Comparison of ENCODE assay signal across 9 cellular contexts in the genomic region with DNA sequence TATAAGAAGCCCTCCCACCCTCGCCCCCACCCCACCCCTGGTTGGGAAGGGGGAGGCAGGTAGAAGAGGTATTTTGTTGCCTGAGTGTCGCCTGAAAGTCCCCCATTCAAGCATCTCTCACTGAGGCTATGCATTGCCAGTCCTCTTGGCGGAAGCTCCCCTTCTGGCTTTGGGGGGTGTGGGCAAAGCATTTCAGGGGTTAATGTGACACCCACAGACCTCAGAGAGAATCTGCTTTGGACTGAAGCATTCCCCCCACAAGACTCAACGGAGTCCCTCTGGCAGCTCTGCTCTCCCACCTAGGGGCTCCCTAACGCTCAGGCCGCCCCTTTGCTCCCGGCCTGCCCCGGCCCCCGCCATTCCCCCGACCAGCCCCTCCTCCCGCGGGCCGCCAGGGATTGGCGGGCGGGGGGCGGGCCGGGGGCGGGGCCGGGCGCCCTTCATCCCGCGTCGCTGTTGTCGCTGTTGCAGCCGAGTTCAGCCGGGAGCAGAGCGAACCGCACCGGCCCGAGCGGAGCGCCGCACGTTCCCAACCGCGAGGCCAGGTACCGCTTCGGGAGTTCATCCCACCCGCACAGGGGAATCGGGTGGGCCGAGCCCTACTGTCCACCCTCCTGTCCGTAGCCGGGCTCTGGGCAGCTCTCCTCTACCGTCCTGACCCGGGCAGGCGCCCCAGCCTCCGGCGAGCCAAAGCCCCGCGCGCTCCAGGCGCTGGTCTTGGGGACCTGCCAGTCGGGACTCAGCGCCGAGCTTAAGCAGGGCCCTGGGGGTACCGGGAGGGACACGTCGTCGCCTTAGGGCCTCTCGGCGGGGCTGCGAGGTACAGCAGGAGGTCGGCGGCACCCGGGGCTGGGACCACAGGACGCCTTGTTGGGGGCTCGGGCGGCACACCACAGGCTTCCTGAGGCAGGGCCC. TPM values are rescaled to one million over a fixed set of nuclear protein-coding genes. Genes with fewer than 3 reads are reported as not detected.
A peak's percentile ranks its signal among the peaks of the same experiment; 100 is the strongest.
DNase-seq lines count a peak whose midpoint lies in the region; ATAC-seq, FAIRE-seq and TF ChIP-seq lines count a peak whose summit lies in the region.
"Had no signal": no experiment of that assay in that cellular context is flagged by ENCODE, and none has a peak within 500 bp of the region (broad histone marks: within the 10 kb centered on the region; RNA-seq: fewer than 3 reads in every experiment).

SLC38A3 (plus strand) TSS at position 468 of the 915 bp plus-strand sequence. CDS start 8,929 bp downstream, outside the sequence.

- H3K27ac ChIP-seq in A673 (ENCODE audit: low read depth, low read length, poor library complexity, severe bottlenecking) = no peak within 1 kb of the TSS
- no peak within 1 kb of the TSS for H3K27ac ChIP-seq in K562 (ENCODE audit: extremely low read depth, low read depth, low read length)
- peak within 1 kb of the TSS; percentile 27 for H3K27ac ChIP-seq in temporal lobe (ENCODE audit: low read depth, low read length)

- H3K4me3 ChIP-seq in A673 (ENCODE audit: low read depth, low read length, poor library complexity, severe bottlenecking) = peak within 1 kb of the TSS; percentile 27
- H3K4me3 ChIP-seq in K562 = no peak within 1 kb of the TSS
- H3K4me3 ChIP-seq in kidney epithelial cell (ENCODE audit: low read depth, low read length) = peak within 1 kb of the TSS; percentile 19

- H3K4me2 ChIP-seq in K562 (ENCODE audit: insufficient read depth, low read length) = peak within 1 kb of the TSS; percentile 32; the same call in 1 of the 2 replicates

- intact Hi-C loops in A673 (cut with micrococcal nuclease; ENCODE audit: unreplicated experiment) (no loop called here), K562 (cut with micrococcal nuclease) (no loop called here)

- no peak for DNase-seq in A673 (ENCODE audit: low spot score)
- peak; percentile 86 for DNase-seq in HuH-7.5 (ENCODE audit: low spot score)
- peak in 3 of 4 experiments; percentile 60 to 83 (median 83) for DNase-seq in K562 (ENCODE audit: extremely low read depth in 1 of 4, low spot score in 3 of 4)
- no peak for DNase-seq in kidney epithelial cell (ENCODE audit: low read depth)
- DNase-seq in OCI-M1 (lab: John Stamatoyannopoulos, UW) = no peak
- DNase-seq in NCI-H2107 (lab: John Stamatoyannopoulos, UW) = no peak

- POLR2A ChIA-PET in A673 (lab: Charles Lee; ENCODE audit: low non-redundant PET) (no interaction called here), K562 (lab: Yijun Ruan, JAX) (no interaction called here)

- FAIRE-seq in K562 (lab: Jason Lieb, UNC) = no peak
- FAIRE-seq: GM18507 had no signal

- no TSS peak for BruUV-seq in A673 (replicated peaks; lab: Mats Ljungman, UMichigan)
- BruUV-seq in K562 (replicated peaks; lab: Mats Ljungman, UMichigan) = no TSS peak

- H3K9ac ChIP-seq in K562 (ENCODE audit: insufficient read depth in 1 of 2, low read depth in 2 of 2, low read length in 2 of 2) = peak within 1 kb of the TSS in 1 of 2 experiments; percentile 68; a peak in 1 of 4 replicates

- no peak for TF ChIP-seq POLR2A in K562 (conservative IDR thresholded peaks at IDR 0.05)

- CTCF ChIA-PET in A673 (lab: Charles Lee) (interaction anchor here (0.6 kb wide), 1 partner anchor 22 kb away, joined by 4 read pairs; no protein-coding TSS in a partner anchor), K562 (lab: Yijun Ruan, JAX; ENCODE audit: low intra/inter-chr PET ratio) (no interaction called here)

- in situ Hi-C loops in K562 (cut with MboI) = no loop called here

- no peaks in the 10 kb centered on the region for H4K20me1 ChIP-seq in K562 (replicated peaks; ENCODE audit: control insufficient read depth, insufficient read depth, low read length)

- H3K4me1 ChIP-seq in A673 (ENCODE audit: insufficient read depth, low read length, poor library complexity, severe bottlenecking) (no peaks in the 10 kb centered on the region), K562 (replicated peaks in 1 of 2; ENCODE audit: control insufficient read depth in 2 of 2, insufficient read depth in 2 of 2, low read length in 2 of 2) (peaks cover 0 to 24% of the 10 kb centered on the region in 2 experiments; a peak in 3 of 5 replicates)

- H3K36me3 ChIP-seq in A673 (ENCODE audit: insufficient read depth, low read length, poor library complexity, severe bottlenecking) = no peaks in the 10 kb centered on the region
- H3K36me3 ChIP-seq in K562 (ENCODE audit: control insufficient read depth, insufficient read depth, low read length) = no peaks in the 10 kb centered on the region
- no peaks in the 10 kb centered on the region for H3K36me3 ChIP-seq in kidney epithelial cell (ENCODE audit: control insufficient read depth, insufficient read depth, low read length)

- no peaks in the 10 kb centered on the region for H3K9me1 ChIP-seq in K562 (ENCODE audit: control insufficient read depth, insufficient read depth, low read length)

- no peak for TF ChIP-seq RAD21 in K562 (CRISPR knock-in tag; conservative IDR thresholded peaks at IDR 0.05 in 1 of 2, IDR thresholded peaks at IDR 0.05 in 1 of 2)

- no peak for TF ChIP-seq CTCF in A673 (conservative IDR thresholded peaks at IDR 0.05; ENCODE audit: low read depth, low read length)
- no peak for TF ChIP-seq CTCF in K562 (IDR thresholded peaks at IDR 0.05 in 2 of 3, conservative IDR thresholded peaks at IDR 0.05 in 1 of 3; ENCODE audit: insufficient read depth in 2 of 3, low read depth in 1 of 3, low read length in 3 of 3)
- TF ChIP-seq CTCF in kidney epithelial cell (IDR thresholded peaks at IDR 0.05; ENCODE audit: insufficient read depth, low read length, poor library complexity, severe bottlenecking) = no peak

- no peak for TF ChIP-seq EP300 in K562 (IDR thresholded peaks at IDR 0.05; ENCODE audit: low read length)

- peaks cover 24% of the 10 kb centered on the region for H3K27me3 ChIP-seq in A673 (replicated peaks; ENCODE audit: insufficient read depth, low read depth, low read length, poor library complexity)
- peaks cover 15 to 49% of the 10 kb centered on the region in 2 experiments; a peak in 4 of 5 replicates for H3K27me3 ChIP-seq in K562 (ENCODE audit: control insufficient read depth in 2 of 2, insufficient read depth in 2 of 2, low read length in 2 of 2)
- H3K27me3 ChIP-seq in kidney epithelial cell (ENCODE audit: control insufficient read depth, insufficient read depth, low read length) = peaks cover 56% of the 10 kb centered on the region

- no peak within 1 kb of the TSS; the same call in 1 of the 2 replicates for H2AFZ ChIP-seq in K562 (ENCODE audit: low read depth, low read length)

- 3% methylated on average over 13 of the region's 68 CpGs for WGBS in K562 (ENCODE audit: insufficient coverage, low coverage, missing lambda C conversion rate)

- ATAC-seq in K562 = peak; percentile 71
- no peak for ATAC-seq in GM18909 (IDR thresholded peaks at IDR 0.05; ENCODE audit: poor library complexity, unreplicated experiment)

- H3K79me2 ChIP-seq in K562 (ENCODE audit: control insufficient read depth, insufficient read depth, low read length) = no peaks in the 10 kb centered on the region

- H3K9me3 ChIP-seq in A673 (ENCODE audit: low read depth, low read length, poor library complexity, severe bottlenecking) = no peaks in the 10 kb centered on the region
- H3K9me3 ChIP-seq in K562 (replicated peaks; ENCODE audit: control insufficient read depth, insufficient read depth, low read depth, low read length) = no peaks in the 10 kb centered on the region

TF ChIP-seq in K562, 482 proteins besides CTCF, POLR2A, EP300 and RAD21 (continues in another document):
- TF ChIP-seq ZNF584 (CRISPR knock-in tag; IDR thresholded peaks at IDR 0.05; ENCODE audit: low read depth) (no peak), ZBTB7A (IDR thresholded peaks at IDR 0.05; ENCODE audit: borderline replicate concordance, control insufficient read depth, low read depth, low read length) (0 out of 2 replicates have a peak, but pooled peaks have one; percentile 37)
- TF ChIP-seq, protein P1, sequence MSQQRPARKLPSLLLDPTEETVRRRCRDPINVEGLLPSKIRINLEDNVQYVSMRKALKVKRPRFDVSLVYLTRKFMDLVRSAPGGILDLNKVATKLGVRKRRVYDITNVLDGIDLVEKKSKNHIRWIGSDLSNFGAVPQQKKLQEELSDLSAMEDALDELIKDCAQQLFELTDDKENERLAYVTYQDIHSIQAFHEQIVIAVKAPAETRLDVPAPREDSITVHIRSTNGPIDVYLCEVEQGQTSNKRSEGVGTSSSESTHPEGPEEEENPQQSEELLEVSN (IDR thresholded peaks at IDR 0.05; ENCODE audit: borderline replicate concordance in 1 of 2, extremely low read depth in 1 of 2, insufficient read depth in 1 of 2, insufficient read length in 1 of 2, low read depth in 1 of 2, low read length in 1 of 2, poor library complexity in 1 of 2, severe bottlenecking in 1 of 2) = peak in 1 of 2 experiments; percentile 11

RNA-seq across cellular contexts. Expression of gene SLC38A3, which starts in this region (rescaled TPM):
- total RNA-seq in A673 (2021) (0.31 TPM in 1 of 2 replicates, not detected in the other), K562 (2014; rRNA removed) (0.09 TPM in 1 of 2 replicates, not detected in the other), K562 (2014; rRNA removed; fragmentation: Illumina TruSeq; extraction: Trizol) (not detected in 2 replicates), K562 (2015; rRNA removed; fragmentation: Illumina TruSeq; extraction: Trizol) (not detected in 2 replicates), K562 (2021) (0.16 and 0.27 TPM in 2 replicates), kidney epithelial cell (0.13 and 0.48 TPM in 2 replicates), temporal lobe (5.4 TPM)
- total RNA-seq in K562 (2011; cell fraction: chromatin; rRNA removed; ENCODE audit: low replicate concordance) = 0.99 and 3.1 TPM in 2 replicates
- 1.6 and 3.8 TPM in 2 replicates for total RNA-seq in K562 (2011; cell fraction: nucleolus; rRNA removed)
- 1.3 and 1.5 TPM in 2 replicates for total RNA-seq in K562 (2011; cell fraction: nucleoplasm; rRNA removed)
- polyA plus RNA-seq in K562 (2011; rRNA removed) (0.38 and 0.66 TPM in 2 replicates), K562 (2014; fragmentation: Illumina TruSeq; extraction: Trizol) (not detected in 2 replicates), K562 (2014; fragmentation: Nextera tagmentation; extraction: Ambion mirVana) (not detected), K562 (2014; rRNA removed) (not detected in 2 replicates)
- 0.47 and 0.52 TPM in 2 replicates for polyA plus RNA-seq in K562 (2011; cell fraction: cytosol; rRNA removed)
- polyA plus RNA-seq in K562 (2011; cell fraction: nucleus; rRNA removed) = 2.9 and 4.2 TPM in 2 replicates
- polyA plus RNA-seq in K562 (2012) = not detected in 2 replicates
- polyA minus RNA-seq in K562 (2011; rRNA and poly(A)+ RNA removed) = 0.46 and 0.57 TPM in 2 replicates
- 0.29 and 1.1 TPM in 2 replicates for polyA minus RNA-seq in K562 (2011; cell fraction: cytosol; rRNA and poly(A)+ RNA removed)
- 0.54 and 0.78 TPM in 2 replicates for polyA minus RNA-seq in K562 (2011; cell fraction: nucleus; rRNA and poly(A)+ RNA removed)

Comparison
In these comparisons a context has a peak if more than half of its experiments do, and no peak if none do; other contexts are left out.
1. DNase-seq: peak in HuH-7.5 (single experiment) and K562 (3 of 4); none in A673 (single experiment), kidney epithelial cell (single experiment), OCI-M1 (single experiment) and NCI-H2107 (single experiment).